ENCODE assay signal across 1 cellular context in genomic region chr10:80202934-80203834, GRCh38.
A peak's percentile ranks its signal among the peaks of the same experiment; 100 is the strongest.
TF ChIP-seq lines count a peak whose summit lies in the region.

No MANE protein-coding gene starts in this region.

TF ChIP-seq in K562, 482 proteins besides CTCF, POLR2A, EP300 and RAD21 (continued from another document and continues in another):
- TF ChIP-seq ATF6 (CRISPR knock-in tag; IDR thresholded peaks at IDR 0.05) (no peak), FOXM1 (IDR thresholded peaks at IDR 0.05; ENCODE audit: low read depth) (peak; percentile 72), FOXM1 (CRISPR knock-in tag; IDR thresholded peaks at IDR 0.05; ENCODE audit: low read depth) (no peak), ZNF175 (CRISPR knock-in tag; IDR thresholded peaks at IDR 0.05; ENCODE audit: low read depth) (peak; percentile 70; the same call in 1 of the 2 replicates), ZNF586 (CRISPR knock-in tag; conservative IDR thresholded peaks at IDR 0.05) (no peak), ZNF785 (CRISPR knock-in tag; IDR thresholded peaks at IDR 0.05) (no peak), ELF2 (CRISPR knock-in tag; IDR thresholded peaks at IDR 0.05) (peak; percentile 58), TFAM (CRISPR knock-in tag; conservative IDR thresholded peaks at IDR 0.05) (no peak), NELFE (IDR thresholded peaks at IDR 0.05; ENCODE audit: insufficient read depth, insufficient read length) (no peak), DLX4 (CRISPR knock-in tag; IDR thresholded peaks at IDR 0.05) (no peak), IRF1 (CRISPR knock-in tag; IDR thresholded peaks at IDR 0.05; ENCODE audit: borderline replicate concordance) (no peak; the same call in 1 of the 2 replicates), VEZF1 (CRISPR knock-in tag; IDR thresholded peaks at IDR 0.05) (peak; percentile 87), HDAC6 (IDR thresholded peaks at IDR 0.05; ENCODE audit: low read depth, low read length) (no peak), RBBP5 (IDR thresholded peaks at IDR 0.05; ENCODE audit: borderline replicate concordance, insufficient read depth, low read length, poor library complexity, severe bottlenecking) (peak; percentile 60), PCBP1 (IDR thresholded peaks at IDR 0.05; ENCODE audit: low read depth, low read length, poor library complexity, severe bottlenecking) (no peak), HNRNPLL (IDR thresholded peaks at IDR 0.05; ENCODE audit: low read depth, low read length, poor library complexity, severe bottlenecking) (no peak), NFRKB (IDR thresholded peaks at IDR 0.05; ENCODE audit: low read depth) (0 out of 2 replicates have a peak, but pooled peaks have one; percentile 42), STAT5A (IDR thresholded peaks at IDR 0.05; ENCODE audit: borderline replicate concordance, low read length) (peak; percentile 24; the same call in 1 of the 2 replicates), GTF2A2 (tag; IDR thresholded peaks at IDR 0.05) (no peak), E2F1 (CRISPR knock-in tag; IDR thresholded peaks at IDR 0.05) (peak; percentile 55; the same call in 1 of the 2 replicates), ZBTB9 (CRISPR knock-in tag; IDR thresholded peaks at IDR 0.05) (peak; percentile 34; the same call in 1 of the 2 replicates), ZMIZ1 (IDR thresholded peaks at IDR 0.05; ENCODE audit: low read depth in 2 of 2, low read length in 2 of 2) (peak; percentile 17 to 85; a peak in 2 of 4 replicates), SFPQ (IDR thresholded peaks at IDR 0.05; ENCODE audit: low read depth, low read length) (no peak), LARP7 (IDR thresholded peaks at IDR 0.05) (peak; percentile 74; the same call in 1 of the 2 replicates), TRIM28 (IDR thresholded peaks at IDR 0.05) (no peak; the same call in none of the 2 replicates), SMAD2 (IDR thresholded peaks at IDR 0.05; ENCODE audit: low read depth, low read length) (no peak), ASH1L (IDR thresholded peaks at IDR 0.05; ENCODE audit: borderline replicate concordance, low read depth, partially characterized antibody) (no peak), POLR3A (IDR thresholded peaks at IDR 0.05; ENCODE audit: borderline replicate concordance, extremely low read depth, insufficient read depth, insufficient read length) (no peak), COPS2 (conservative IDR thresholded peaks at IDR 0.05) (no peak), KLF16 (IDR thresholded peaks at IDR 0.05) (0 out of 2 replicates have a peak, but pooled peaks have one; percentile 16), CBX3 (IDR thresholded peaks at IDR 0.05; ENCODE audit: borderline replicate concordance in 1 of 2, low read length in 2 of 2) (peak in 1 of 2 experiments; percentile 94; a peak in 2 of 3 replicates), ZNF639 (CRISPR knock-in tag; conservative IDR thresholded peaks at IDR 0.05 in 1 of 2, IDR thresholded peaks at IDR 0.05 in 1 of 2) (no peak), CREB3L1 (IDR thresholded peaks at IDR 0.05; ENCODE audit: borderline replicate concordance, low read depth) (peak; percentile 38; the same call in 1 of the 2 replicates), PCBP2 (IDR thresholded peaks at IDR 0.05; ENCODE audit: low read depth, low read length, poor library complexity, severe bottlenecking) (no peak), RBM15 (IDR thresholded peaks at IDR 0.05; ENCODE audit: insufficient read depth, low read length) (no peak), MAFK (IDR thresholded peaks at IDR 0.05; ENCODE audit: low read length) (no peak; the same call in 1 of the 2 replicates), TCFL5 (CRISPR knock-in tag; conservative IDR thresholded peaks at IDR 0.05) (no peak), CBFB (CRISPR knock-in tag; IDR thresholded peaks at IDR 0.05) (no peak; the same call in 1 of the 2 replicates), SIRT6 (IDR thresholded peaks at IDR 0.05; ENCODE audit: low read depth, low read length) (no peak), SUPT5H (IDR thresholded peaks at IDR 0.05) (0 out of 2 replicates have a peak, but pooled peaks have one; percentile 52), E2F4 (CRISPR knock-in tag; IDR thresholded peaks at IDR 0.05; ENCODE audit: low read depth) (0 out of 2 replicates have a peak, but pooled peaks have one; percentile 63), HLTF (IDR thresholded peaks at IDR 0.05) (peak; percentile 68), ZNF561 (CRISPR knock-in tag; conservative IDR thresholded peaks at IDR 0.05) (no peak), ZNF77 (CRISPR knock-in tag; IDR thresholded peaks at IDR 0.05) (no peak)
